8 cellular contexts compared by ENCODE assay signal in genomic region chr19:51593969-51594773, GRCh38. TPM values are rescaled to one million over a fixed set of nuclear protein-coding genes. Genes with fewer than 3 reads are reported as not detected.
DNase-seq lines count a peak whose midpoint lies in the region; ATAC-seq and TF ChIP-seq lines count a peak whose summit lies in the region.

No MANE protein-coding gene starts in this region.

- peak overlapping the region; percentile 97 for H2AFZ ChIP-seq in GM23248
- peak overlapping the region; percentile 98 for H2AFZ ChIP-seq in Karpas-422 (ENCODE audit: low read length)

- H3K9ac ChIP-seq in GM23248 (peak overlapping the region; percentile 72), Karpas-422 (ENCODE audit: low read length) (peak overlapping the region; percentile 72)

- H3K4me2 ChIP-seq in GM23248 (ENCODE audit: unreplicated experiment): peak overlapping the region; percentile 95
- H3K4me2 ChIP-seq in Karpas-422 (ENCODE audit: low read depth, low read length, poor library complexity, severe bottlenecking): peak overlapping the region; percentile 79

- CTCF ChIA-PET in naive thymus-derived CD4-positive, alpha-beta T cell (lab: Charles Lee): interaction anchor here (0.6 kb wide), 1 partner anchor 84 kb away, joined by 3 read pairs; no protein-coding TSS in a partner anchor

- POLR2A ChIA-PET in naive thymus-derived CD4-positive, alpha-beta T cell (lab: Charles Lee): interaction anchor here (1.4 to 1.9 kb wide), 2 partner anchors 28 to 110 kb away, joined by 3 to 5 read pairs; no protein-coding TSS in a partner anchor

- peaks cover 6% of the 10 kb centered on the region for H3K27me3 Mint-ChIP-seq in activated T-helper 2 cell treated with anti-CD3 and anti-CD28 coated beads, Interferon-gamma antibody, Interleukin-2, Interleukin-4, amounts not matched to agents 10 μg/mL and 5 μg/mL and 100 μg/mL, durations not matched to agents 14 hours and 24 hours and 36 hours (ENCODE audit: low read depth)
- H3K27me3 Mint-ChIP-seq in naive thymus-derived CD4-positive, alpha-beta T cell: peaks cover 0 to 23% (median 15%) of the 10 kb centered on the region in 5 donors
- H3K27me3 Mint-ChIP-seq in stimulated activated memory B cell treated with anti-CD40 and anti-IgM and Interleukin-4, amounts not matched to agents 10 μg/mL and 1 μg/mL and 100 μg/mL, for 72 hours: no peaks in the 10 kb centered on the region

- H3K9me3 ChIP-seq in GM23248 (ENCODE audit: low read depth): no peaks in the 10 kb centered on the region
- H3K9me3 ChIP-seq in Karpas-422 (ENCODE audit: low read length): peaks cover 5% of the 10 kb centered on the region; the same call in 1 of the 2 replicates
- H3K9me3 ChIP-seq in naive thymus-derived CD4-positive, alpha-beta T cell (ENCODE audit: control insufficient read depth in 2 of 3, low read length in 3 of 3): no peaks in the 10 kb centered on the region

- H3K4me1 Mint-ChIP-seq in activated T-helper 2 cell treated with anti-CD3 and anti-CD28 coated beads, Interferon-gamma antibody, Interleukin-2, Interleukin-4, amounts not matched to agents 10 μg/mL and 5 μg/mL and 100 μg/mL, durations not matched to agents 14 hours and 24 hours and 36 hours (ENCODE audit: low read depth): peaks cover 20% of the 10 kb centered on the region
- H3K4me1 Mint-ChIP-seq in naive thymus-derived CD4-positive, alpha-beta T cell: peaks cover 19 to 37% (median 24%) of the 10 kb centered on the region in 7 donors
- peaks cover 43% of the 10 kb centered on the region for H3K4me1 Mint-ChIP-seq in stimulated activated memory B cell treated with anti-CD40 and anti-IgM and Interleukin-4, amounts not matched to agents 10 μg/mL and 1 μg/mL and 100 μg/mL, for 72 hours

- H4K20me1 ChIP-seq in GM23248 (ENCODE audit: insufficient read depth): no peaks in the 10 kb centered on the region
- H4K20me1 ChIP-seq in Karpas-422 (ENCODE audit: insufficient read depth, low read depth, low read length): no peaks in the 10 kb centered on the region

- intact Hi-C loops in activated T-helper 2 cell treated with anti-CD3 and anti-CD28 coated beads, Interferon-gamma antibody, Interleukin-2, Interleukin-4, amounts not matched to agents 10 μg/mL and 5 μg/mL and 100 μg/mL, durations not matched to agents 14 hours and 24 hours and 36 hours (cut with micrococcal nuclease): loop anchor here (1.0 to 5.0 kb wide), 3 partner anchors 23 to 487 kb away; partner anchors contain the start of genes CTU1 and ZNF175
- intact Hi-C loops in naive thymus-derived CD4-positive, alpha-beta T cell (cut with micrococcal nuclease): loop anchor here (1.0 to 5.0 kb wide), 12 partner anchors 23 to 1263 kb away; partner anchors contain the start of genes ZNF175 (in 2 of the 2), ZNF649 (in 2 of the 2), CTU1 (in 1 of the 2) and JOSD2 (in 1 of the 2)

- H3K4me1 ChIP-seq in GM23248 (ENCODE audit: insufficient read depth) (no peaks in the 10 kb centered on the region), Karpas-422 (ENCODE audit: low read length) (peaks cover 20% of the 10 kb centered on the region)
- peaks cover 6 to 17% of the 10 kb centered on the region in 2 donors for H3K4me1 ChIP-seq in naive thymus-derived CD4-positive, alpha-beta T cell (ENCODE audit: control insufficient read depth in 2 of 2, insufficient read depth in 2 of 2, low read length in 2 of 2)

- H3K9me2 ChIP-seq in GM23248 (ENCODE audit: insufficient read depth): no peaks in the 10 kb centered on the region
- no peaks in the 10 kb centered on the region for H3K9me2 ChIP-seq in Karpas-422 (replicated peaks; ENCODE audit: insufficient read depth, low read length)

- H3K36me3 ChIP-seq in GM23248 (ENCODE audit: low read depth): no peaks in the 10 kb centered on the region
- no peaks in the 10 kb centered on the region for H3K36me3 ChIP-seq in Karpas-422 (ENCODE audit: insufficient read depth, low read length)
- H3K36me3 ChIP-seq in naive thymus-derived CD4-positive, alpha-beta T cell (ENCODE audit: control insufficient read depth in 2 of 3, insufficient read depth in 3 of 3, low read length in 3 of 3): no peaks in the 10 kb centered on the region

- H3K27me3 ChIP-seq in GM23248 (replicated peaks; ENCODE audit: insufficient read depth) (no peaks in the 10 kb centered on the region), Karpas-422 (ENCODE audit: low read length) (no peaks in the 10 kb centered on the region)
- H3K27me3 ChIP-seq in naive thymus-derived CD4-positive, alpha-beta T cell (ENCODE audit: control insufficient read depth in 2 of 2, insufficient read depth in 2 of 2, low read length in 2 of 2): no peaks in the 10 kb centered on the region

- ATAC-seq in naive thymus-derived CD4-positive, alpha-beta T cell: peak; percentile 100
- peak; percentile 99 for ATAC-seq in stimulated activated memory B cell treated with anti-CD40 and anti-IgM and Interleukin-4, amounts not matched to agents 10 μg/mL and 1 μg/mL and 100 μg/mL, for 72 hours

- H3K4me3 Mint-ChIP-seq in activated T-helper 2 cell treated with anti-CD3 and anti-CD28 coated beads, Interferon-gamma antibody, Interleukin-2, Interleukin-4, amounts not matched to agents 10 μg/mL and 5 μg/mL and 100 μg/mL, durations not matched to agents 14 hours and 24 hours and 36 hours (ENCODE audit: low read depth): peak overlapping the region; percentile 89
- peak overlapping the region; percentile 88 to 99 (median 96) for H3K4me3 Mint-ChIP-seq in naive thymus-derived CD4-positive, alpha-beta T cell
- peak overlapping the region; percentile 92 for H3K4me3 Mint-ChIP-seq in stimulated activated memory B cell treated with anti-CD40 and anti-IgM and Interleukin-4, amounts not matched to agents 10 μg/mL and 1 μg/mL and 100 μg/mL, for 72 hours

- DNase-seq in DMS79 treated with DMSO at 0.1 percent for 48 hours (lab: John Stamatoyannopoulos, UW): peak; percentile 95
- DNase-seq in GM23248: peak; percentile 99
- peak; percentile 100 for DNase-seq in Karpas-422
- peak; percentile 98 for DNase-seq in RPMI8226
- peak; percentile 95 for DNase-seq in activated T-helper 2 cell treated with anti-CD3 and anti-CD28 coated beads, Interferon-gamma antibody, Interleukin-2, Interleukin-4, amounts not matched to agents 10 μg/mL and 5 μg/mL and 100 μg/mL, durations not matched to agents 14 hours and 24 hours and 36 hours (ENCODE audit: low spot score)
- DNase-seq in fibroblast of mammary gland (ENCODE audit: low read depth): peak; percentile 96
- DNase-seq in naive thymus-derived CD4-positive, alpha-beta T cell: peak; percentile 87 to 95 (median 91)

- WGBS in GM23248 (ENCODE audit: low coverage in 1 of 2, low lambda C conversion rate in 2 of 2, missing lambda C conversion rate in 2 of 2), 2 experiments: 0 to 1% methylated on average over 55 to 61 of the region's 61 CpGs

- in situ Hi-C loops in GM23248 (cut with MboI): no loop called here

- no peaks in the 10 kb centered on the region; the same call in 1 of the 2 replicates for H3F3A ChIP-seq in GM23248 (ENCODE audit: insufficient read depth)

- no peak for TF ChIP-seq CTCF in fibroblast of mammary gland (conservative IDR thresholded peaks at IDR 0.05; ENCODE audit: control insufficient read depth, insufficient read depth, low read depth, low read length)

- H3K4me3 ChIP-seq in GM23248: peak overlapping the region; percentile 76
- peak overlapping the region; percentile 73 for H3K4me3 ChIP-seq in Karpas-422 (ENCODE audit: low read length)
- peak overlapping the region; percentile 72 for H3K4me3 ChIP-seq in fibroblast of mammary gland (ENCODE audit: control insufficient read depth, low read depth, low read length)
- peak overlapping the region; percentile 88 for H3K4me3 ChIP-seq in naive thymus-derived CD4-positive, alpha-beta T cell (ENCODE audit: low read length)

- H3K79me2 ChIP-seq in GM23248 (ENCODE audit: insufficient read depth) (no peaks in the 10 kb centered on the region), Karpas-422 (ENCODE audit: low read length) (no peaks in the 10 kb centered on the region)

- no peak overlapping the region for H3K27ac ChIP-seq in GM23248
- H3K27ac ChIP-seq in Karpas-422 (ENCODE audit: low read length): no peak overlapping the region
- peak overlapping the region; percentile 66 for H3K27ac ChIP-seq in naive thymus-derived CD4-positive, alpha-beta T cell (ENCODE audit: low read depth, low read length)

- H3K36me3 Mint-ChIP-seq in activated T-helper 2 cell treated with anti-CD3 and anti-CD28 coated beads, Interferon-gamma antibody, Interleukin-2, Interleukin-4, amounts not matched to agents 10 μg/mL and 5 μg/mL and 100 μg/mL, durations not matched to agents 14 hours and 24 hours and 36 hours (ENCODE audit: low read depth): peaks cover 7% of the 10 kb centered on the region
- peaks cover 10 to 40% (median 22%) of the 10 kb centered on the region in 5 donors for H3K36me3 Mint-ChIP-seq in naive thymus-derived CD4-positive, alpha-beta T cell
- peaks cover 11% of the 10 kb centered on the region for H3K36me3 Mint-ChIP-seq in stimulated activated memory B cell treated with anti-CD40 and anti-IgM and Interleukin-4, amounts not matched to agents 10 μg/mL and 1 μg/mL and 100 μg/mL, for 72 hours

- H3K27ac Mint-ChIP-seq in activated T-helper 2 cell treated with anti-CD3 and anti-CD28 coated beads, Interferon-gamma antibody, Interleukin-2, Interleukin-4, amounts not matched to agents 10 μg/mL and 5 μg/mL and 100 μg/mL, durations not matched to agents 14 hours and 24 hours and 36 hours: peak overlapping the region; percentile 80
- H3K27ac Mint-ChIP-seq in naive thymus-derived CD4-positive, alpha-beta T cell: peak overlapping the region; percentile 29 to 97 (median 78)
- peak overlapping the region; percentile 84 for H3K27ac Mint-ChIP-seq in stimulated activated memory B cell treated with anti-CD40 and anti-IgM and Interleukin-4, amounts not matched to agents 10 μg/mL and 1 μg/mL and 100 μg/mL, for 72 hours

- H3K9me3 Mint-ChIP-seq in activated T-helper 2 cell treated with anti-CD3 and anti-CD28 coated beads, Interferon-gamma antibody, Interleukin-2, Interleukin-4, amounts not matched to agents 10 μg/mL and 5 μg/mL and 100 μg/mL, durations not matched to agents 14 hours and 24 hours and 36 hours: peaks cover 8% of the 10 kb centered on the region
- peaks cover 7 to 30% (median 11%) of the 10 kb centered on the region in 11 donors for H3K9me3 Mint-ChIP-seq in naive thymus-derived CD4-positive, alpha-beta T cell
- no peaks in the 10 kb centered on the region for H3K9me3 Mint-ChIP-seq in stimulated activated memory B cell treated with anti-CD40 and anti-IgM and Interleukin-4, amounts not matched to agents 10 μg/mL and 1 μg/mL and 100 μg/mL, for 72 hours

RNA-seq across cellular contexts. Expression of gene ZNF175, which starts 23.1 kb away (rescaled TPM):
- 2.4 and 2.9 TPM in 2 replicates for total RNA-seq in GM23248 (2014; rRNA removed; shearing (Covaris generic))
- 2.6 and 2.9 TPM in 2 replicates for polyA plus RNA-seq in GM23248 (2016; fragmentation: Nextera tagmentation; extraction: Ambion mirVana)
- 8.9 and 17.6 TPM in 2 replicates for total RNA-seq in Karpas-422 (2014; rRNA removed; shearing (Covaris generic); ENCODE audit: low replicate concordance)
- total RNA-seq in activated T-helper 2 cell treated with anti-CD3 and anti-CD28 coated beads, Interferon-gamma antibody, Interleukin-2, Interleukin-4, amounts not matched to agents 10 μg/mL and 5 μg/mL and 100 μg/mL, durations not matched to agents 14 hours and 24 hours and 36 hours: 11.0 and 13.4 TPM in 2 replicates
- total RNA-seq in naive thymus-derived CD4-positive, alpha-beta T cell: 10 to 100 TPM in 3 of 5 experiments, 1 to 10 TPM in 2; 6.8 to 19.1 (median 10.2) TPM
- polyA plus RNA-seq in naive thymus-derived CD4-positive, alpha-beta T cell: 1 to 10 TPM; 2.6 to 4.8 TPM

RNA-seq across cellular contexts. Expression of gene SIGLEC5, which starts 36.0 kb away (rescaled TPM):
- not detected in 2 replicates for total RNA-seq in GM23248 (2014; rRNA removed; shearing (Covaris generic))
- polyA plus RNA-seq in GM23248 (2016; fragmentation: Nextera tagmentation; extraction: Ambion mirVana): not detected in 2 replicates
- not detected in 2 replicates for total RNA-seq in Karpas-422 (2014; rRNA removed; shearing (Covaris generic); ENCODE audit: low replicate concordance)
- total RNA-seq in activated T-helper 2 cell treated with anti-CD3 and anti-CD28 coated beads, Interferon-gamma antibody, Interleukin-2, Interleukin-4, amounts not matched to agents 10 μg/mL and 5 μg/mL and 100 μg/mL, durations not matched to agents 14 hours and 24 hours and 36 hours: not detected in 2 replicates
- 1 to 10 TPM in 1 of 5 experiments, under 1 TPM in 1, not detected in 3; 0.24 to 2.4 TPM for total RNA-seq in naive thymus-derived CD4-positive, alpha-beta T cell
- not detected for polyA plus RNA-seq in naive thymus-derived CD4-positive, alpha-beta T cell

RNA-seq across cellular contexts. Expression of gene SIGLEC14, which starts 52.5 kb away (rescaled TPM):
- not detected in 2 replicates for total RNA-seq in GM23248 (2014; rRNA removed; shearing (Covaris generic))
- not detected in 2 replicates for polyA plus RNA-seq in GM23248 (2016; fragmentation: Nextera tagmentation; extraction: Ambion mirVana)
- total RNA-seq in Karpas-422 (2014; rRNA removed; shearing (Covaris generic); ENCODE audit: low replicate concordance): 1.0 TPM in 1 of 2 replicates, not detected in the other
- total RNA-seq in activated T-helper 2 cell treated with anti-CD3 and anti-CD28 coated beads, Interferon-gamma antibody, Interleukin-2, Interleukin-4, amounts not matched to agents 10 μg/mL and 5 μg/mL and 100 μg/mL, durations not matched to agents 14 hours and 24 hours and 36 hours: 0.34 TPM in 1 of 2 replicates, not detected in the other
- total RNA-seq in naive thymus-derived CD4-positive, alpha-beta T cell: 10 to 100 TPM in 1 of 5 experiments, 1 to 10 TPM in 3, not detected in 1; 1.1 to 43.8 (median 1.8) TPM
- under 1 TPM in 1 of 2 donors, not detected in 1; 0.08 TPM for polyA plus RNA-seq in naive thymus-derived CD4-positive, alpha-beta T cell
